13 cellular contexts compared by ENCODE assay signal in genomic region chr12:126338031-126338441, GRCh38.
"Had no signal": no experiment of that assay in that cellular context is flagged by ENCODE, and none has a peak within 500 bp of the region (broad histone marks: within the 10 kb centered on the region; RNA-seq: fewer than 3 reads in every experiment).

No MANE protein-coding gene starts in this region.

- H3K9me3 ChIP-seq: gastrocnemius medialis, heart left ventricle, suprapubic skin had no signal

- H3K27me3 ChIP-seq: gastrocnemius medialis, suprapubic skin had no signal

- DNase-seq: activated naive CD4-positive, alpha-beta T cell treated with Interleukin-2 at 50 U/mL for 16 hours; anterior cingulate cortex; effector memory CD4-positive, alpha-beta T cell; gastrocnemius medialis; heart left ventricle; nucleus accumbens; stimulated activated CD4-positive, alpha-beta T cell treated with anti-CD3 and anti-CD28 coated beads, Interleukin-4, amount 100 ng/mL, for 4 hours; stimulated activated naive CD8-positive, alpha-beta T cell treated with anti-CD3 and anti-CD28 coated beads, Interleukin-15, Interleukin-2, amounts not matched to agents 100 U/mL and 50 U/mL, for 24 hours; trophoblast cell had no signal

- H3K4me2 ChIP-seq: smooth muscle cell had no signal

- H3K27ac ChIP-seq: gastrocnemius medialis, heart left ventricle, suprapubic skin had no signal

- H3K36me3 ChIP-seq: gastrocnemius medialis, heart left ventricle, suprapubic skin had no signal

- H3K4me1 ChIP-seq: gastrocnemius medialis, heart left ventricle, suprapubic skin had no signal

- ATAC-seq: activated CD4-positive, CD25-positive, alpha-beta regulatory T cell treated with anti-CD3 and anti-CD28 coated beads, Interleukin-2, amount 50 U/mL, for 24 hours; activated T-helper 17 cell treated with anti-CD3 and anti-CD28 coated beads, Interleukin-2, amount 50 U/mL, for 72 hours; gastrocnemius medialis; heart left ventricle; stimulated activated naive CD8-positive, alpha-beta T cell treated with anti-CD3 and anti-CD28 coated beads, Interleukin-15, Interleukin-2, amounts not matched to agents 100 U/mL and 50 U/mL, for 24 hours had no signal

- H3K4me3 ChIP-seq: gastrocnemius medialis, heart left ventricle, smooth muscle cell, suprapubic skin had no signal
